9 cellular contexts compared by ENCODE assay signal in the genomic region with DNA sequence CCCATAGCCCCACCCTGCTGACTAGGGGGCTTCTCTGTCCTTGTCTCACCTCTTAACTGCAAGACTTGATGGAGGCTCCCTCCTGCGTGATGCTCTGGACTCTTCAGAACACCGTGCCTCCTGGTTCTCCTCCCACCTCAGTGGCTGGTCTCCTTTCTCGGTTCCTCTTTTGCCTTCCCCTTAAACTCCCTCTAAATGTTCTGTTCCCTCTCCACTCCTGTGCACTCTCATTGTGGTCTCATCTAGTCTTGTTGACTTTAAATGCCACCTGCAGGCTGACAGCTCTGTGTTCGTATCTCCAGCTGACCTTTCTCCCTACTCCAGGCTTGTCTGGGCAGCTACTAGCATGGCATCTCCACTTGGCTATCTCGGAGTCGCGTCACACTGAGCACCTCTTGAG. TPM values are rescaled to one million over a fixed set of nuclear protein-coding genes. Genes with fewer than 3 reads are reported as not detected.
DNase-seq lines count a peak whose midpoint lies in the region; ATAC-seq, FAIRE-seq and TF ChIP-seq lines count a peak whose summit lies in the region.
"Had no signal": no experiment of that assay in that cellular context is flagged by ENCODE, and none has a peak within 500 bp of the region (broad histone marks: within the 10 kb centered on the region; RNA-seq: fewer than 3 reads in every experiment).

No MANE protein-coding gene starts in this region.

- no peak for DNase-seq in CD4-positive, alpha-beta memory T cell
- DNase-seq in GM19239 (ENCODE audit: insufficient read length, low spot score): peak; percentile 62
- DNase-seq in T-helper 17 cell: no peak
- no peak for DNase-seq in Caco-2
- no peak for DNase-seq in stimulated activated CD4-positive, alpha-beta T cell treated with anti-CD3 and anti-CD28 coated beads, Interleukin-15, amount 100 ng/mL, for 24 hours
- DNase-seq in hippocampal formation (lab: John Stamatoyannopoulos, UW): no peak
- no peak for DNase-seq in iPS-NIHi7 (ENCODE audit: extremely low spot score)
- DNase-seq: NCI-H1105 had no signal

- H3K27ac ChIP-seq in CD4-positive, alpha-beta memory T cell (ENCODE audit: low read depth, low read length): no peak overlapping the region

- H3K9me3 Mint-ChIP-seq in CD4-positive, alpha-beta memory T cell: peaks cover 0 to 2% (median 0%) of the 10 kb centered on the region in 8 donors
- H3K9me3 Mint-ChIP-seq in Caco-2 (ENCODE audit: unreplicated experiment): no peaks in the 10 kb centered on the region

- intact Hi-C loops in CD4-positive, alpha-beta memory T cell (cut with micrococcal nuclease): no loop called here
- intact Hi-C loops in Caco-2 (cut with micrococcal nuclease; ENCODE audit: unreplicated experiment): no loop called here

- peak; percentile 90 for FAIRE-seq in GM19239 (lab: Jason Lieb, UNC)

- ATAC-seq in HG03064 (IDR thresholded peaks at IDR 0.05; ENCODE audit: low read depth, unreplicated experiment): peak; percentile 88
- peak; percentile 36 for ATAC-seq in T-helper 17 cell

- H3K9me3 ChIP-seq in CD4-positive, alpha-beta memory T cell (ENCODE audit: control insufficient read depth in 1 of 2, low read length in 2 of 2): no peaks in the 10 kb centered on the region
- H3K9me3 ChIP-seq in T-helper 17 cell (ENCODE audit: control insufficient read depth, low read length, poor library complexity, severe bottlenecking) (no peaks in the 10 kb centered on the region), Caco-2 (no peaks in the 10 kb centered on the region)

- H3K27me3 ChIP-seq in CD4-positive, alpha-beta memory T cell (ENCODE audit: insufficient read depth, low read length): no peaks in the 10 kb centered on the region
- no peaks in the 10 kb centered on the region for H3K27me3 ChIP-seq in Caco-2 (replicated peaks; ENCODE audit: control insufficient read depth, insufficient read depth, low read length)

- H3K4me1 ChIP-seq in CD4-positive, alpha-beta memory T cell (ENCODE audit: insufficient read depth, low read length): no peaks in the 10 kb centered on the region
- H3K4me1 ChIP-seq in Caco-2: no peaks in the 10 kb centered on the region

- H3K27ac Mint-ChIP-seq in CD4-positive, alpha-beta memory T cell: peak overlapping the region in 6 of 7 donors; percentile 25 to 87 (median 58)
- H3K27ac Mint-ChIP-seq in T-helper 17 cell (peak overlapping the region; percentile 82), Caco-2 (ENCODE audit: unreplicated experiment) (no peak overlapping the region)

- H3K4me3 ChIP-seq in CD4-positive, alpha-beta memory T cell (ENCODE audit: low read length in 2 of 2): no peak overlapping the region
- H3K4me3 ChIP-seq in Caco-2 (ENCODE audit: low read depth, low read length): no peak overlapping the region

- peaks cover 79 to 82% of the 10 kb centered on the region in 2 donors for H3K36me3 Mint-ChIP-seq in CD4-positive, alpha-beta memory T cell
- peaks cover 24% of the 10 kb centered on the region for H3K36me3 Mint-ChIP-seq in T-helper 17 cell (ENCODE audit: low read depth)
- peaks cover 70% of the 10 kb centered on the region for H3K36me3 Mint-ChIP-seq in Caco-2 (ENCODE audit: insufficient read depth, unreplicated experiment)

- peaks cover 0 to 6% (median 1%) of the 10 kb centered on the region in 4 donors for H3K4me1 Mint-ChIP-seq in CD4-positive, alpha-beta memory T cell
- H3K4me1 Mint-ChIP-seq in T-helper 17 cell (peaks cover 13% of the 10 kb centered on the region), Caco-2 (ENCODE audit: low read depth, unreplicated experiment) (no peaks in the 10 kb centered on the region)

- CTCF ChIA-PET in CD4-positive, alpha-beta memory T cell (lab: Charles Lee; ENCODE audit: partially characterized antibody): no interaction called here
- CTCF ChIA-PET in Caco-2 (lab: Charles Lee): no interaction called here

- no peak for TF ChIP-seq CTCF in Caco-2 (IDR thresholded peaks at IDR 0.05; ENCODE audit: insufficient read depth in 1 of 2, low read depth in 1 of 2, low read length in 1 of 2, severe bottlenecking in 1 of 2, unreplicated experiment in 1 of 2)

- POLR2A ChIA-PET in CD4-positive, alpha-beta memory T cell (lab: Charles Lee; ENCODE audit: partially characterized antibody): no interaction called here
- POLR2A ChIA-PET in Caco-2 (lab: Charles Lee): no interaction called here

- H3K27me3 Mint-ChIP-seq in CD4-positive, alpha-beta memory T cell: no peaks in the 10 kb centered on the region
- H3K27me3 Mint-ChIP-seq in T-helper 17 cell: no peaks in the 10 kb centered on the region
- no peaks in the 10 kb centered on the region for H3K27me3 Mint-ChIP-seq in Caco-2 (ENCODE audit: insufficient read depth, unreplicated experiment)

- BruUV-seq in Caco-2 (replicated peaks; lab: Mats Ljungman, UMichigan): no TSS peak

- H3K36me3 ChIP-seq in CD4-positive, alpha-beta memory T cell (ENCODE audit: insufficient read depth, low read length): peaks cover 77% of the 10 kb centered on the region
- peaks cover 2% of the 10 kb centered on the region for H3K36me3 ChIP-seq in Caco-2 (ENCODE audit: control insufficient read depth, insufficient read depth, low read length)

- H3K4me3 Mint-ChIP-seq in CD4-positive, alpha-beta memory T cell: no peak overlapping the region
- no peak overlapping the region for H3K4me3 Mint-ChIP-seq in T-helper 17 cell
- no peak overlapping the region for H3K4me3 Mint-ChIP-seq in Caco-2 (ENCODE audit: unreplicated experiment)

RNA-seq across cellular contexts. Expression of a gene that starts 28.3 kb away (rescaled TPM):
- 100 to 1,000 TPM; 314 to 318 TPM for total RNA-seq in CD4-positive, alpha-beta memory T cell
- 10 to 100 TPM; 19.6 to 60.8 TPM for polyA plus RNA-seq in CD4-positive, alpha-beta memory T cell
- total RNA-seq in T-helper 17 cell: 100 to 1,000 TPM; 318 to 366 TPM
- total RNA-seq in Caco-2 (2022): 349 and 351 TPM in 2 replicates
